1 cellular context compared by ENCODE assay signal in genomic region chr16:30628628-30629342, GRCh38.
TF ChIP-seq lines count a peak whose summit lies in the region.

No MANE protein-coding gene starts in this region.

TF ChIP-seq in K562, 482 proteins besides CTCF, POLR2A, EP300 and RAD21 (continued from another document):
- TF ChIP-seq ZBTB11 (CRISPR knock-in tag; IDR thresholded peaks at IDR 0.05) (no peak), TBL1XR1 (IDR thresholded peaks at IDR 0.05; ENCODE audit: low read length in 2 of 2) (peak in 1 of 2 experiments; percentile 40; a peak in 1 of 4 replicates), TAF9B (IDR thresholded peaks at IDR 0.05; ENCODE audit: partially characterized antibody) (no peak), MTA1 (IDR thresholded peaks at IDR 0.05; ENCODE audit: borderline replicate concordance) (no peak), NR2F6 (CRISPR knock-in tag; IDR thresholded peaks at IDR 0.05) (no peak), ZNF224 (CRISPR knock-in tag; IDR thresholded peaks at IDR 0.05) (no peak), ZNF584 (CRISPR knock-in tag; IDR thresholded peaks at IDR 0.05; ENCODE audit: low read depth) (0 out of 2 replicates have a peak, but pooled peaks have one; percentile 27), NR0B1 (IDR thresholded peaks at IDR 0.05; ENCODE audit: partially characterized antibody) (no peak), REST (CRISPR knock-in tag; IDR thresholded peaks at IDR 0.05; ENCODE audit: low read depth) (no peak), ZBTB34 (CRISPR knock-in tag; IDR thresholded peaks at IDR 0.05) (no peak), ETV1 (tag; conservative IDR thresholded peaks at IDR 0.05; ENCODE audit: low read depth) (peak; percentile 67), THAP12 (CRISPR knock-in tag; IDR thresholded peaks at IDR 0.05) (no peak), DEAF1 (CRISPR knock-in tag; IDR thresholded peaks at IDR 0.05) (peak; percentile 78), TRIM25 (IDR thresholded peaks at IDR 0.05; ENCODE audit: borderline replicate concordance) (no peak), ZNF324 (CRISPR knock-in tag; IDR thresholded peaks at IDR 0.05) (no peak), SP1 (CRISPR knock-in tag; IDR thresholded peaks at IDR 0.05) (no peak), CREB5 (CRISPR knock-in tag; IDR thresholded peaks at IDR 0.05) (no peak), L3MBTL2 (IDR thresholded peaks at IDR 0.05) (peak; percentile 46; the same call in 1 of the 2 replicates), ZNF12 (CRISPR knock-in tag; IDR thresholded peaks at IDR 0.05) (no peak), ARNT (IDR thresholded peaks at IDR 0.05) (peak in 1 of 2 experiments; percentile 48; a peak in 1 of 4 replicates), SIN3A (IDR thresholded peaks at IDR 0.05; ENCODE audit: borderline replicate concordance in 2 of 2, control insufficient read depth in 1 of 2, low read depth in 2 of 2, low read length in 2 of 2) (no peak), GABPB2 (CRISPR knock-in tag; conservative IDR thresholded peaks at IDR 0.05) (no peak), RFX5 (IDR thresholded peaks at IDR 0.05; ENCODE audit: low read depth, low read length) (no peak), BRD9 (IDR thresholded peaks at IDR 0.05; ENCODE audit: low read depth, partially characterized antibody) (peak; percentile 89), ZKSCAN8 (CRISPR knock-in tag; IDR thresholded peaks at IDR 0.05) (no peak), MTF1 (CRISPR knock-in tag; IDR thresholded peaks at IDR 0.05; ENCODE audit: borderline replicate concordance) (no peak), YY1 (IDR thresholded peaks at IDR 0.05; ENCODE audit: borderline replicate concordance in 1 of 3, control insufficient read depth in 1 of 3, extremely low read depth in 1 of 3, insufficient read depth in 3 of 3, insufficient read length in 1 of 3, insufficient replicate concordance in 2 of 3, low read depth in 1 of 3, low read length in 2 of 3) (no peak), NBN (IDR thresholded peaks at IDR 0.05; ENCODE audit: low read depth) (peak; percentile 61; the same call in 1 of the 2 replicates), SMC3 (conservative IDR thresholded peaks at IDR 0.05; ENCODE audit: insufficient read depth, low read depth, low read length) (peak; percentile 93), CREB3 (tag; conservative IDR thresholded peaks at IDR 0.05; ENCODE audit: low read depth) (0 out of 2 replicates have a peak, but pooled peaks have one; percentile 46), NR3C1 (CRISPR knock-in tag; IDR thresholded peaks at IDR 0.05) (no peak), BHLHE40 (IDR thresholded peaks at IDR 0.05; ENCODE audit: low read length) (peak; percentile 31; the same call in 1 of the 2 replicates), OTX1 (CRISPR knock-in tag; IDR thresholded peaks at IDR 0.05) (no peak), PTBP1 (IDR thresholded peaks at IDR 0.05; ENCODE audit: low read depth, low read length) (no peak), MTA2 (IDR thresholded peaks at IDR 0.05; ENCODE audit: low read depth) (peak; percentile 13; the same call in 1 of the 2 replicates), MAFF (IDR thresholded peaks at IDR 0.05; ENCODE audit: low read length) (no peak), CC2D1A (IDR thresholded peaks at IDR 0.05) (peak; percentile 83; the same call in 1 of the 2 replicates), ZSCAN32 (CRISPR knock-in tag; IDR thresholded peaks at IDR 0.05) (no peak), RBM39 (optimal IDR thresholded peaks at IDR 0.05; ENCODE audit: low read depth, low read length) (no peak)
